ENCODE assay signal across 1 cellular context in the genomic region with DNA sequence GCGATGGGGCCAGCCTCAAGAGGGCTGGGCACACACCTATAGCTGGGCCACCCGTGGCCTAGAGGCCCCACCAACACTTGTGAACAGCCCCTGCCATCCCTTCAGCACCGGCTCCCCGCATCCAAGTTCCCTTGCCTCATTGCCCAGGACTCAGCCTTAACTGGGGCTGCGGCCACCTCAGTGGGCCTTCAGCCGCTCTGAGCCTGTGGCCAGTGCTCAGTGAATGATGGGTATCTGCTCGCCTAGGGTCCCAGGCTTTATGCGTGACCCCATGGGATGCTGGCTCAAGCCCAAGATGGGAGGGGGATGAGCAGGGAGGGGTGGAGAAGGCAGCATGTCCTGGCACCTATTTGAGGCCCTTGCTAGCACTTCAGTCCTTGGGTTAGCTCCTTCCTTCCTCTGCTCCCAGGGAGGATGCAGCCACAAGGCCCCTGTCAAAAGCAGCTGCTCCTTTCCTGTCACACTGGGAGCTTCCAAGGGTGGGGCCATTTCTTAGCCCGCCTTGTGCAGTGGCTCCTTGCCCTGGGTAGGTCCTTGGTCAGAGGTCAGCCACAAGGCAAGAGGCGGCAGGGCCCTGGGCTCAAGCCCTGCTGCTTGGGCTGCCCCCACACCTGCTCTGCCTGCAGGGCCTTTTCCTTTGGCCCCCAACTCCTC.
TF ChIP-seq lines count a peak whose summit lies in the region.

No MANE protein-coding gene starts in this region.

TF ChIP-seq in K562, 482 proteins besides CTCF, POLR2A, EP300 and RAD21 (continues in another document):
- no peak for TF ChIP-seq MYNN (IDR thresholded peaks at IDR 0.05)
- peak; percentile 43; the same call in 1 of the 2 replicates for TF ChIP-seq MYNN (CRISPR knock-in tag; IDR thresholded peaks at IDR 0.05)
- no peak for TF ChIP-seq L3MBTL2 (IDR thresholded peaks at IDR 0.05)
- TF ChIP-seq, protein P1, sequence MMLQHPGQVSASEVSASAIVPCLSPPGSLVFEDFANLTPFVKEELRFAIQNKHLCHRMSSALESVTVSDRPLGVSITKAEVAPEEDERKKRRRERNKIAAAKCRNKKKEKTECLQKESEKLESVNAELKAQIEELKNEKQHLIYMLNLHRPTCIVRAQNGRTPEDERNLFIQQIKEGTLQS (IDR thresholded peaks at IDR 0.05): no peak
- TF ChIP-seq, protein P1 (CRISPR knock-in tag; conservative IDR thresholded peaks at IDR 0.05): peak; percentile 71
- TF ChIP-seq ZNF184 (CRISPR knock-in tag; IDR thresholded peaks at IDR 0.05): no peak
- no peak for TF ChIP-seq ARNT (IDR thresholded peaks at IDR 0.05)
- no peak for TF ChIP-seq TBL1XR1 (IDR thresholded peaks at IDR 0.05; ENCODE audit: low read length in 2 of 2)
- TF ChIP-seq E2F3 (CRISPR knock-in tag; IDR thresholded peaks at IDR 0.05): no peak
- TF ChIP-seq POLR2AphosphoS2 (IDR thresholded peaks at IDR 0.05; ENCODE audit: low read length): no peak
- TF ChIP-seq ILF3 (IDR thresholded peaks at IDR 0.05; ENCODE audit: borderline replicate concordance): no peak
- no peak for TF ChIP-seq POLR2B (IDR thresholded peaks at IDR 0.05; ENCODE audit: low read depth, partially characterized antibody)
- TF ChIP-seq NFIC (IDR thresholded peaks at IDR 0.05): no peak
- TF ChIP-seq ZNF134 (CRISPR knock-in tag; conservative IDR thresholded peaks at IDR 0.05): no peak
- TF ChIP-seq, protein P2, sequence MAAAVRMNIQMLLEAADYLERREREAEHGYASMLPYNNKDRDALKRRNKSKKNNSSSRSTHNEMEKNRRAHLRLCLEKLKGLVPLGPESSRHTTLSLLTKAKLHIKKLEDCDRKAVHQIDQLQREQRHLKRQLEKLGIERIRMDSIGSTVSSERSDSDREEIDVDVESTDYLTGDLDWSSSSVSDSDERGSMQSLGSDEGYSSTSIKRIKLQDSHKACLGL (CRISPR knock-in tag; IDR thresholded peaks at IDR 0.05; ENCODE audit: borderline replicate concordance, poor library complexity, severe bottlenecking): no peak
- TF ChIP-seq, protein P3, sequence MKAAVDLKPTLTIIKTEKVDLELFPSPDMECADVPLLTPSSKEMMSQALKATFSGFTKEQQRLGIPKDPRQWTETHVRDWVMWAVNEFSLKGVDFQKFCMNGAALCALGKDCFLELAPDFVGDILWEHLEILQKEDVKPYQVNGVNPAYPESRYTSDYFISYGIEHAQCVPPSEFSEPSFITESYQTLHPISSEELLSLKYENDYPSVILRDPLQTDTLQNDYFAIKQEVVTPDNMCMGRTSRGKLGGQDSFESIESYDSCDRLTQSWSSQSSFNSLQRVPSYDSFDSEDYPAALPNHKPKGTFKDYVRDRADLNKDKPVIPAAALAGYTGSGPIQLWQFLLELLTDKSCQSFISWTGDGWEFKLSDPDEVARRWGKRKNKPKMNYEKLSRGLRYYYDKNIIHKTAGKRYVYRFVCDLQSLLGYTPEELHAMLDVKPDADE (conservative IDR thresholded peaks at IDR 0.05; ENCODE audit: control insufficient read depth, low read depth, low read length): 0 out of 2 replicates have a peak, but pooled peaks have one; percentile 35
- no peak for TF ChIP-seq ATF1 (CRISPR knock-in tag; IDR thresholded peaks at IDR 0.05)
- no peak for TF ChIP-seq ATF1 (tag; IDR thresholded peaks at IDR 0.05)
- TF ChIP-seq FOXK2 (conservative IDR thresholded peaks at IDR 0.05 in 1 of 2, IDR thresholded peaks at IDR 0.05 in 1 of 2; ENCODE audit: low read depth in 2 of 2): no peak
- TF ChIP-seq, protein P4, sequence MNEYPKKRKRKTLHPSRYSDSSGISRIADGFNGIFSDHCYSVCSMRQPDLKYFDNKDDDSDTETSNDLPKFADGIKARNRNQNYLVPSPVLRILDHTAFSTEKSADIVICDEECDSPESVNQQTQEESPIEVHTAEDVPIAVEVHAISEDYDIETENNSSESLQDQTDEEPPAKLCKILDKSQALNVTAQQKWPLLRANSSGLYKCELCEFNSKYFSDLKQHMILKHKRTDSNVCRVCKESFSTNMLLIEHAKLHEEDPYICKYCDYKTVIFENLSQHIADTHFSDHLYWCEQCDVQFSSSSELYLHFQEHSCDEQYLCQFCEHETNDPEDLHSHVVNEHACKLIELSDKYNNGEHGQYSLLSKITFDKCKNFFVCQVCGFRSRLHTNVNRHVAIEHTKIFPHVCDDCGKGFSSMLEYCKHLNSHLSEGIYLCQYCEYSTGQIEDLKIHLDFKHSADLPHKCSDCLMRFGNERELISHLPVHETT (CRISPR knock-in tag; conservative IDR thresholded peaks at IDR 0.05 in 1 of 2, IDR thresholded peaks at IDR 0.05 in 1 of 2): 0 out of 4 replicates have a peak, but pooled peaks of 1 of the 2 experiments have one; percentile 47
- TF ChIP-seq MECOM (CRISPR knock-in tag; IDR thresholded peaks at IDR 0.05): no peak
- no peak for TF ChIP-seq WHSC1 (IDR thresholded peaks at IDR 0.05; ENCODE audit: low read length)
- TF ChIP-seq, protein P5, sequence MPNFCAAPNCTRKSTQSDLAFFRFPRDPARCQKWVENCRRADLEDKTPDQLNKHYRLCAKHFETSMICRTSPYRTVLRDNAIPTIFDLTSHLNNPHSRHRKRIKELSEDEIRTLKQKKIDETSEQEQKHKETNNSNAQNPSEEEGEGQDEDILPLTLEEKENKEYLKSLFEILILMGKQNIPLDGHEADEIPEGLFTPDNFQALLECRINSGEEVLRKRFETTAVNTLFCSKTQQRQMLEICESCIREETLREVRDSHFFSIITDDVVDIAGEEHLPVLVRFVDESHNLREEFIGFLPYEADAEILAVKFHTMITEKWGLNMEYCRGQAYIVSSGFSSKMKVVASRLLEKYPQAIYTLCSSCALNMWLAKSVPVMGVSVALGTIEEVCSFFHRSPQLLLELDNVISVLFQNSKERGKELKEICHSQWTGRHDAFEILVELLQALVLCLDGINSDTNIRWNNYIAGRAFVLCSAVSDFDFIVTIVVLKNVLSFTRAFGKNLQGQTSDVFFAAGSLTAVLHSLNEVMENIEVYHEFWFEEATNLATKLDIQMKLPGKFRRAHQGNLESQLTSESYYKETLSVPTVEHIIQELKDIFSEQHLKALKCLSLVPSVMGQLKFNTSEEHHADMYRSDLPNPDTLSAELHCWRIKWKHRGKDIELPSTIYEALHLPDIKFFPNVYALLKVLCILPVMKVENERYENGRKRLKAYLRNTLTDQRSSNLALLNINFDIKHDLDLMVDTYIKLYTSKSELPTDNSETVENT (CRISPR knock-in tag; IDR thresholded peaks at IDR 0.05): peak; percentile 74
- TF ChIP-seq, protein P6, sequence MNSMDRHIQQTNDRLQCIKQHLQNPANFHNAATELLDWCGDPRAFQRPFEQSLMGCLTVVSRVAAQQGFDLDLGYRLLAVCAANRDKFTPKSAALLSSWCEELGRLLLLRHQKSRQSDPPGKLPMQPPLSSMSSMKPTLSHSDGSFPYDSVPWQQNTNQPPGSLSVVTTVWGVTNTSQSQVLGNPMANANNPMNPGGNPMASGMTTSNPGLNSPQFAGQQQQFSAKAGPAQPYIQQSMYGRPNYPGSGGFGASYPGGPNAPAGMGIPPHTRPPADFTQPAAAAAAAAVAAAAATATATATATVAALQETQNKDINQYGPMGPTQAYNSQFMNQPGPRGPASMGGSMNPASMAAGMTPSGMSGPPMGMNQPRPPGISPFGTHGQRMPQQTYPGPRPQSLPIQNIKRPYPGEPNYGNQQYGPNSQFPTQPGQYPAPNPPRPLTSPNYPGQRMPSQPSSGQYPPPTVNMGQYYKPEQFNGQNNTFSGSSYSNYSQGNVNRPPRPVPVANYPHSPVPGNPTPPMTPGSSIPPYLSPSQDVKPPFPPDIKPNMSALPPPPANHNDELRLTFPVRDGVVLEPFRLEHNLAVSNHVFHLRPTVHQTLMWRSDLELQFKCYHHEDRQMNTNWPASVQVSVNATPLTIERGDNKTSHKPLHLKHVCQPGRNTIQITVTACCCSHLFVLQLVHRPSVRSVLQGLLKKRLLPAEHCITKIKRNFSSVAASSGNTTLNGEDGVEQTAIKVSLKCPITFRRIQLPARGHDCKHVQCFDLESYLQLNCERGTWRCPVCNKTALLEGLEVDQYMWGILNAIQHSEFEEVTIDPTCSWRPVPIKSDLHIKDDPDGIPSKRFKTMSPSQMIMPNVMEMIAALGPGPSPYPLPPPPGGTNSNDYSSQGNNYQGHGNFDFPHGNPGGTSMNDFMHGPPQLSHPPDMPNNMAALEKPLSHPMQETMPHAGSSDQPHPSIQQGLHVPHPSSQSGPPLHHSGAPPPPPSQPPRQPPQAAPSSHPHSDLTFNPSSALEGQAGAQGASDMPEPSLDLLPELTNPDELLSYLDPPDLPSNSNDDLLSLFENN (IDR thresholded peaks at IDR 0.05; ENCODE audit: low read depth in 2 of 2, low read length in 2 of 2): no peak
- TF ChIP-seq ZFP1 (CRISPR knock-in tag; IDR thresholded peaks at IDR 0.05): no peak
- TF ChIP-seq NELFE (IDR thresholded peaks at IDR 0.05; ENCODE audit: insufficient read depth, insufficient read length): no peak
- no peak for TF ChIP-seq HEY1 (CRISPR knock-in tag; IDR thresholded peaks at IDR 0.05; ENCODE audit: borderline replicate concordance)
- TF ChIP-seq ZKSCAN1 (IDR thresholded peaks at IDR 0.05; ENCODE audit: low read depth, low read length): peak; percentile 37; the same call in 1 of the 2 replicates
- no peak for TF ChIP-seq FOXP1 (CRISPR knock-in tag; IDR thresholded peaks at IDR 0.05)
- no peak for TF ChIP-seq ASH1L (IDR thresholded peaks at IDR 0.05; ENCODE audit: borderline replicate concordance, low read depth, partially characterized antibody)
- TF ChIP-seq, protein P7, sequence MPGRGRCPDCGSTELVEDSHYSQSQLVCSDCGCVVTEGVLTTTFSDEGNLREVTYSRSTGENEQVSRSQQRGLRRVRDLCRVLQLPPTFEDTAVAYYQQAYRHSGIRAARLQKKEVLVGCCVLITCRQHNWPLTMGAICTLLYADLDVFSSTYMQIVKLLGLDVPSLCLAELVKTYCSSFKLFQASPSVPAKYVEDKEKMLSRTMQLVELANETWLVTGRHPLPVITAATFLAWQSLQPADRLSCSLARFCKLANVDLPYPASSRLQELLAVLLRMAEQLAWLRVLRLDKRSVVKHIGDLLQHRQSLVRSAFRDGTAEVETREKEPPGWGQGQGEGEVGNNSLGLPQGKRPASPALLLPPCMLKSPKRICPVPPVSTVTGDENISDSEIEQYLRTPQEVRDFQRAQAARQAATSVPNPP (IDR thresholded peaks at IDR 0.05; ENCODE audit: borderline replicate concordance, insufficient read depth, insufficient read length): no peak
- TF ChIP-seq BRD4 (IDR thresholded peaks at IDR 0.05): no peak
- no peak for TF ChIP-seq CBFB (CRISPR knock-in tag; IDR thresholded peaks at IDR 0.05)
- TF ChIP-seq, protein P8, sequence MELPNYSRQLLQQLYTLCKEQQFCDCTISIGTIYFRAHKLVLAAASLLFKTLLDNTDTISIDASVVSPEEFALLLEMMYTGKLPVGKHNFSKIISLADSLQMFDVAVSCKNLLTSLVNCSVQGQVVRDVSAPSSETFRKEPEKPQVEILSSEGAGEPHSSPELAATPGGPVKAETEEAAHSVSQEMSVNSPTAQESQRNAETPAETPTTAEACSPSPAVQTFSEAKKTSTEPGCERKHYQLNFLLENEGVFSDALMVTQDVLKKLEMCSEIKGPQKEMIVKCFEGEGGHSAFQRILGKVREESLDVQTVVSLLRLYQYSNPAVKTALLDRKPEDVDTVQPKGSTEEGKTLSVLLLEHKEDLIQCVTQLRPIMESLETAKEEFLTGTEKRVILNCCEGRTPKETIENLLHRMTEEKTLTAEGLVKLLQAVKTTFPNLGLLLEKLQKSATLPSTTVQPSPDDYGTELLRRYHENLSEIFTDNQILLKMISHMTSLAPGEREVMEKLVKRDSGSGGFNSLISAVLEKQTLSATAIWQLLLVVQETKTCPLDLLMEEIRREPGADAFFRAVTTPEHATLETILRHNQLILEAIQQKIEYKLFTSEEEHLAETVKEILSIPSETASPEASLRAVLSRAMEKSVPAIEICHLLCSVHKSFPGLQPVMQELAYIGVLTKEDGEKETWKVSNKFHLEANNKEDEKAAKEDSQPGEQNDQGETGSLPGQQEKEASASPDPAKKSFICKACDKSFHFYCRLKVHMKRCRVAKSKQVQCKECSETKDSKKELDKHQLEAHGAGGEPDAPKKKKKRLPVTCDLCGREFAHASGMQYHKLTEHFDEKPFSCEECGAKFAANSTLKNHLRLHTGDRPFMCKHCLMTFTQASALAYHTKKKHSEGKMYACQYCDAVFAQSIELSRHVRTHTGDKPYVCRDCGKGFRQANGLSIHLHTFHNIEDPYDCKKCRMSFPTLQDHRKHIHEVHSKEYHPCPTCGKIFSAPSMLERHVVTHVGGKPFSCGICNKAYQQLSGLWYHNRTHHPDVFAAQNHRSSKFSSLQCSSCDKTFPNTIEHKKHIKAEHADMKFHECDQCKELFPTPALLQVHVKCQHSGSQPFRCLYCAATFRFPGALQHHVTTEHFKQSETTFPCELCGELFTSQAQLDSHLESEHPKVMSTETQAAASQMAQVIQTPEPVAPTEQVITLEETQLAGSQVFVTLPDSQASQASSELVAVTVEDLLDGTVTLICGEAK (IDR thresholded peaks at IDR 0.05): no peak
- TF ChIP-seq, protein P8 (CRISPR knock-in tag; IDR thresholded peaks at IDR 0.05): peak; percentile 35; the same call in 1 of the 2 replicates
- TF ChIP-seq MCM3 (IDR thresholded peaks at IDR 0.05): peak; percentile 77; the same call in 1 of the 2 replicates
